19 cellular contexts compared by ENCODE assay signal in genomic region chr3:119880966-119881365, GRCh38.
DNase-seq lines count a peak whose midpoint lies in the region; ATAC-seq and TF ChIP-seq lines count a peak whose summit lies in the region.
"Had no signal": no experiment of that assay in that cellular context is flagged by ENCODE, and none has a peak within 500 bp of the region (broad histone marks: within the 10 kb centered on the region; RNA-seq: fewer than 3 reads in every experiment).

No MANE protein-coding gene starts in this region.

- DNase-seq in GM23248 (peak; percentile 77), RKO (ENCODE audit: low spot score) (peak; percentile 18), fibroblast of mammary gland (ENCODE audit: low read depth) (peak; percentile 17), ACHN (no peak), natural killer cell (no peak)
- no peak for DNase-seq in stimulated activated naive CD8-positive, alpha-beta T cell treated with anti-CD3 and anti-CD28 coated beads, Interleukin-15, amount 100 ng/mL, for 72 hours
- DNase-seq: Calu3, DMS79 treated with DMSO at 0.1 percent for 48 hours, KBM-7, MG63, NCI-H1105 treated with DMSO at 0.1 percent for 48 hours, NCI-H146, NCI-H1930, NCI-H2107, NCI-H524, NCI-H748 treated with DMSO at 0.1 percent for 48 hours, Right ventricle myocardium superior had no signal

- H2AFZ ChIP-seq in GM23248: no peak overlapping the region

- H3K4me3 ChIP-seq in GM23248 (no peak overlapping the region), fibroblast of mammary gland (ENCODE audit: control insufficient read depth, low read depth, low read length) (no peak overlapping the region)
- H3K4me3 ChIP-seq: MG63, SJSA1 had no signal

- WGBS in GM23248 (ENCODE audit: low coverage in 1 of 2, low lambda C conversion rate in 2 of 2, missing lambda C conversion rate in 2 of 2), 2 experiments: 83 to 84% methylated on average over 1 of the region's 1 CpG

- ATAC-seq in natural killer cell (no peak), HG03571 (IDR thresholded peaks at IDR 0.05; ENCODE audit: unreplicated experiment) (no peak)
- no peak for ATAC-seq in stimulated activated naive CD8-positive, alpha-beta T cell treated with anti-CD3 and anti-CD28 coated beads, Interleukin-15, amount 100 ng/mL, for 72 hours

- no peak overlapping the region for H3K27ac Mint-ChIP-seq in natural killer cell
- no peak overlapping the region for H3K27ac Mint-ChIP-seq in stimulated activated naive CD8-positive, alpha-beta T cell treated with anti-CD3 and anti-CD28 coated beads, Interleukin-15, amount 100 ng/mL, for 72 hours

- no peaks in the 10 kb centered on the region for H3K9me3 ChIP-seq in GM23248 (ENCODE audit: low read depth)
- H3K9me3 ChIP-seq: MG63, SJSA1 had no signal

- H3K4me3 Mint-ChIP-seq in natural killer cell: no peak overlapping the region
- no peak overlapping the region for H3K4me3 Mint-ChIP-seq in stimulated activated naive CD8-positive, alpha-beta T cell treated with anti-CD3 and anti-CD28 coated beads, Interleukin-15, amount 100 ng/mL, for 72 hours

- peaks cover 19% of the 10 kb centered on the region in 2 donors for H3K4me1 Mint-ChIP-seq in natural killer cell
- no peaks in the 10 kb centered on the region for H3K4me1 Mint-ChIP-seq in stimulated activated naive CD8-positive, alpha-beta T cell treated with anti-CD3 and anti-CD28 coated beads, Interleukin-15, amount 100 ng/mL, for 72 hours

- intact Hi-C loops in natural killer cell (cut with micrococcal nuclease): no loop called here

- H4K20me1 ChIP-seq in GM23248 (ENCODE audit: insufficient read depth): 0 out of 2 replicates have a peak, but pooled peaks cover 7% of the 10 kb centered on the region

- H3K27me3 Mint-ChIP-seq in natural killer cell (ENCODE audit: low read depth in 2 of 2): no peaks in the 10 kb centered on the region
- no peaks in the 10 kb centered on the region for H3K27me3 Mint-ChIP-seq in stimulated activated naive CD8-positive, alpha-beta T cell treated with anti-CD3 and anti-CD28 coated beads, Interleukin-15, amount 100 ng/mL, for 72 hours

- peaks cover 23% of the 10 kb centered on the region for H3K36me3 ChIP-seq in GM23248 (ENCODE audit: low read depth)

- H3K36me3 Mint-ChIP-seq in natural killer cell: peaks cover 7% of the 10 kb centered on the region

- TF ChIP-seq CTCF in fibroblast of mammary gland (conservative IDR thresholded peaks at IDR 0.05; ENCODE audit: control insufficient read depth, insufficient read depth, low read depth, low read length) (no peak), natural killer cell (IDR thresholded peaks at IDR 0.05) (no peak)

- H3K27me3 ChIP-seq in GM23248 (replicated peaks; ENCODE audit: insufficient read depth): no peaks in the 10 kb centered on the region
- H3K27me3 ChIP-seq: MG63, SJSA1 had no signal

- in situ Hi-C loops in GM23248 (cut with MboI): no loop called here
- in situ Hi-C loops in ACHN (cut with HindIII; ENCODE audit: low pct_ligation_motif_present, low pct_unique_long_range_greater_than_20kb, low sequenced_read_pairs): no loop called here

- H3K9me3 Mint-ChIP-seq in natural killer cell: no peaks in the 10 kb centered on the region
- H3K9me3 Mint-ChIP-seq in stimulated activated naive CD8-positive, alpha-beta T cell treated with anti-CD3 and anti-CD28 coated beads, Interleukin-15, amount 100 ng/mL, for 72 hours: no peaks in the 10 kb centered on the region

- H3K9me2 ChIP-seq in GM23248 (ENCODE audit: insufficient read depth): no peaks in the 10 kb centered on the region

- H3K4me1 ChIP-seq in GM23248 (ENCODE audit: insufficient read depth): peaks cover 15% of the 10 kb centered on the region
- H3K4me1 ChIP-seq: SJSA1 had no signal

- no peak overlapping the region for H3K4me2 ChIP-seq in GM23248 (ENCODE audit: unreplicated experiment)

- H3K9ac ChIP-seq in GM23248: no peak overlapping the region

- peaks cover 33% of the 10 kb centered on the region for H3K79me2 ChIP-seq in GM23248 (ENCODE audit: insufficient read depth)

- H3F3A ChIP-seq in GM23248 (ENCODE audit: insufficient read depth): peaks cover 13% of the 10 kb centered on the region

- 0 out of 2 replicates have a peak overlapping the region, but pooled peaks have one; percentile 6 for H3K27ac ChIP-seq in GM23248
- H3K27ac ChIP-seq: SJSA1 had no signal

Comparison
In these comparisons a context has a peak if more than half of its experiments do, and no peak if none do; other contexts are left out.
1. DNase-seq: peak in GM23248 (single experiment), RKO (single experiment) and fibroblast of mammary gland (single experiment); none in ACHN (single experiment), natural killer cell (single experiment) and stimulated activated naive CD8-positive, alpha-beta T cell treated with anti-CD3 and anti-CD28 coated beads, Interleukin-15, amount 100 ng/mL, for 72 hours (0 of 2).